In the genomic region with DNA sequence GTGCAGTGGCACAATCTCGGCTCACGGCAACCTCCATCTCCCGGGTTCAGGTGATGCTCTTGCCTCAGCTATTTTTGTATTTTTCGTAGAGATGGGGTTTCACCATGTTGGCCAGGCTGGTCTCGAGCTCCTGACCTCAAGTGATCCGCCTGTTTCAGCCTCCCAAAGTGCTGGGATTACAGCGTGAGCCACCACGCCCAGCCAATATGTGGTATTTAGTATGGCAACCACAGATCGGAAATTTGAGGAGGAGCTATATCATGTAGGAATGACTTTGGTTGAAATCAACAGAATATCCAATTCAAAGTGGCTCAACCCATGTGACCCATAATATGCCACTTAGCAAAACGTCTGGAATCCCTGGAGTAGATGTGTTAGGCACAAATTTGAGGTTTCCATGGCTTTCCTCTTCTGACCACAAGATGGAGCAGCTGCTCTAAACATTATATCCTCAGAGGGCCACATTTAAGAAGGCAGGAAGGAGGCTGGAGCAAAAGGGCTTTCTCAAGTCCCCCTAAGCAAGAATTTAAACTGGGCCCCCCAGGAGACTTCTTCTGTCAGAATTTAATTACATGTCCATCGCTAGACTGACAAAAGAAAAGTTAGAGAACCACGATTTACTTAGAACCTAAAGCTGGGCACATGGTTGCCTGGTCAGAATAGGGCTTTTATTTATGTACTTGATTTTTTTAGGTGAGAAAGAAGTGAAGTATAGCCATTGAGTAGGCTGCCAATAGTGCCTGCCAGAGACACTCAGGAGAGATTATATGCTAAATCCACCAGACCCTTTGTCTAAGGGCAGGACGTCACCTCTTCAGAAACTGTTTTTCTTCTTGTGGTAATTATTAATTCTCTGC, we compare ENCODE assay signal across 8 cellular contexts. TPM values are rescaled to one million over a fixed set of nuclear protein-coding genes. Genes with fewer than 3 reads are reported as not detected.
A peak's percentile ranks its signal among the peaks of the same experiment; 100 is the strongest.
DNase-seq lines count a peak whose midpoint lies in the region; ATAC-seq and TF ChIP-seq lines count a peak whose summit lies in the region.

No MANE protein-coding gene starts in this region.

- no peak overlapping the region for H3K27ac Mint-ChIP-seq in chondrocyte (ENCODE audit: unreplicated experiment)

- peaks cover 3% of the 10 kb centered on the region for H3K4me1 ChIP-seq in A673 (ENCODE audit: insufficient read depth, low read length, poor library complexity, severe bottlenecking)
- no peaks in the 10 kb centered on the region for H3K4me1 ChIP-seq in left lung

- no TSS peak for BruUV-seq in A673 (replicated peaks; lab: Mats Ljungman, UMichigan)

- no peak overlapping the region for H3K27ac ChIP-seq in A673 (ENCODE audit: low read depth, low read length, poor library complexity, severe bottlenecking)
- H3K27ac ChIP-seq in left lung = no peak overlapping the region

- H3K36me3 Mint-ChIP-seq in chondrocyte (ENCODE audit: low read depth) = no peaks in the 10 kb centered on the region

- CTCF ChIA-PET in A673 (lab: Charles Lee) = interaction anchor here (0.6 to 3.3 kb wide), 3 partner anchors 418 to 792 kb away, joined by 3 to 16 read pairs (median 4); no protein-coding TSS in a partner anchor

- H3K9me3 ChIP-seq in A673 (ENCODE audit: low read depth, low read length, poor library complexity, severe bottlenecking) (no peaks in the 10 kb centered on the region), left lung (no peaks in the 10 kb centered on the region)

- H3K4me1 Mint-ChIP-seq in chondrocyte (ENCODE audit: low read depth) = no peaks in the 10 kb centered on the region

- intact Hi-C loops in A673 (cut with micrococcal nuclease; ENCODE audit: unreplicated experiment) = loop anchor here (1.0 to 5.0 kb wide), 4 partner anchors 82 to 786 kb away; partner anchors contain the start of gene NCOA1
- intact Hi-C loops in left lung (cut with DNase I) = loop anchor here (5.0 to 10.0 kb wide), 2 partner anchors 415 to 417 kb away; no protein-coding TSS in a partner anchor

- H3K27me3 ChIP-seq in A673 (replicated peaks; ENCODE audit: insufficient read depth, low read depth, low read length, poor library complexity) (no peaks in the 10 kb centered on the region), left lung (peaks cover 0 to 9% of the 10 kb centered on the region in 2 donors)

- H3K9me3 Mint-ChIP-seq in chondrocyte (ENCODE audit: low read depth) = no peaks in the 10 kb centered on the region

- H3K4me3 ChIP-seq in A673 (ENCODE audit: low read depth, low read length, poor library complexity, severe bottlenecking) (no peak overlapping the region), left lung (no peak overlapping the region)

- POLR2A ChIA-PET in A673 (lab: Charles Lee; ENCODE audit: low non-redundant PET) = no interaction called here

- DNase-seq in A673 (ENCODE audit: low spot score) (peak; percentile 83), NCI-H146 (lab: John Stamatoyannopoulos, UW) (peak; percentile 67), chondrocyte (ENCODE audit: low spot score) (no peak), left lung (no peak)
- peak; percentile 5 to 68 (median 12) for DNase-seq in stimulated activated naive CD4-positive, alpha-beta T cell (lab: John Stamatoyannopoulos, UW)

- no peaks in the 10 kb centered on the region for H3K36me3 ChIP-seq in A673 (ENCODE audit: insufficient read depth, low read length, poor library complexity, severe bottlenecking)
- no peaks in the 10 kb centered on the region for H3K36me3 ChIP-seq in left lung

- H3K4me3 Mint-ChIP-seq in chondrocyte (ENCODE audit: unreplicated experiment) = no peak overlapping the region

- ATAC-seq in SK-N-SH treated with all-trans-retinoic acid at 6 μM for 48 hours (peak; percentile 96), left lung (peak; percentile 97), GM21717 (IDR thresholded peaks at IDR 0.05; ENCODE audit: unreplicated experiment) (no peak)

- TF ChIP-seq CTCF in A673 (conservative IDR thresholded peaks at IDR 0.05; ENCODE audit: low read depth, low read length) = peak; percentile 87
- TF ChIP-seq CTCF in GM12872 (IDR thresholded peaks at IDR 0.05; ENCODE audit: insufficient read depth, low read depth, low read length) = peak; percentile 87
- peak; percentile 93 for TF ChIP-seq CTCF in chondrocyte (IDR thresholded peaks at IDR 0.05)
- peak; percentile 76 to 78 for TF ChIP-seq CTCF in left lung (IDR thresholded peaks at IDR 0.05)

- H3K27me3 Mint-ChIP-seq in chondrocyte (ENCODE audit: low read depth) = peaks cover 3% of the 10 kb centered on the region

TF ChIP-seq in SK-N-SH treated with all-trans-retinoic acid at 6 μM for 48 hours, 23 proteins besides CTCF, POLR2A, EP300 and RAD21:
- TF ChIP-seq ZNF70 (CRISPR knock-in tag; IDR thresholded peaks at IDR 0.05) (peak; percentile 83), BACH2 (CRISPR knock-in tag; IDR thresholded peaks at IDR 0.05; ENCODE audit: borderline replicate concordance) (no peak)
TF ChIP-seq in SK-N-SH treated with all-trans-retinoic acid at 6 μM for 48 hours: peak in this region for 1.

RNA-seq across cellular contexts. Expression of gene ITSN2, which starts 49.6 kb away (rescaled TPM):
- total RNA-seq in A673 (2021) = 16.4 and 21.4 TPM in 2 replicates
- 26.6 to 30.2 TPM (median 28.6 TPM) in 3 replicates for total RNA-seq in chondrocyte
- 10 to 100 TPM; 80.5 to 85.6 TPM for total RNA-seq in left lung

Comparison
In these comparisons a context has a peak if more than half of its experiments do, and no peak if none do; other contexts are left out.
1. DNase-seq: peak in A673 (single experiment), NCI-H146 (single experiment) and stimulated activated naive CD4-positive, alpha-beta T cell (6 of 6); none in chondrocyte (single experiment) and left lung (0 of 2).
2. Peak in every context shown above with its lines, with median percentiles within 50 percentile points of each other: CTCF ChIP-seq.